In genomic region chr2:183339311-183339710, GRCh38 we compare ENCODE assay signal across 26 cellular contexts.
"Had no signal": no experiment of that assay in that cellular context is flagged by ENCODE, and none has a peak within 500 bp of the region (broad histone marks: within the 10 kb centered on the region; RNA-seq: fewer than 3 reads in every experiment).

No MANE protein-coding gene starts in this region.

- H3K27me3 ChIP-seq: stomach, suprapubic skin, testis, thyroid gland, tibial artery, tibial nerve, transverse colon, upper lobe of left lung, upper lobe of right lung, uterus, vagina had no signal

- H3K9me3 ChIP-seq: testis, thoracic aorta, thyroid gland, uterus, vagina had no signal

- H3K4me3 ChIP-seq: stomach, suprapubic skin, testis, thoracic aorta, thyroid gland, tibial artery, tibial nerve, transverse colon, upper lobe of left lung, upper lobe of right lung, uterus, vagina had no signal

- H3K27ac ChIP-seq: stomach, suprapubic skin, testis, thoracic aorta, thyroid gland, tibial artery, tibial nerve, transverse colon, upper lobe of left lung, upper lobe of right lung, uterus, vagina had no signal

- ATAC-seq: stimulated activated effector memory CD8-positive, alpha-beta T cell treated with anti-CD3 and anti-CD28 coated beads, Interleukin-12 subunit alpha, Interleukin-12 subunit beta, amount 100 ng/mL, for 72 hours; stimulated activated memory B cell treated with anti-CD40 and anti-IgM and Interleukin-4, amounts not matched to agents 10 μg/mL and 1 μg/mL and 100 μg/mL, for 72 hours; stimulated activated naive B cell treated with anti-CD40 and anti-IgM and Interleukin-4, amounts not matched to agents 10 μg/mL and 1 μg/mL and 100 μg/mL, for 72 hours; stimulated activated naive CD8-positive, alpha-beta T cell treated with anti-CD3 and anti-CD28 coated beads, Interleukin-15, amount 100 ng/mL, for 72 hours; upper lobe of right lung had no signal

- FAIRE-seq: urothelium cell line had no signal

- H3K36me3 ChIP-seq: stomach, suprapubic skin, thoracic aorta, thyroid gland, tibial artery, tibial nerve, upper lobe of left lung, upper lobe of right lung, uterus, vagina had no signal

- DNase-seq: stimulated activated CD4-positive, alpha-beta T cell treated with anti-CD3 and anti-CD28 coated beads, Interleukin-2, amount 100 ng/mL, for 48 hours; stimulated activated CD4-positive, alpha-beta T cell treated with anti-CD3 and anti-CD28 coated beads, Interleukin-4, amount 100 ng/mL, for 1 hour; stimulated activated CD4-positive, alpha-beta T cell treated with anti-CD3 and anti-CD28 coated beads, Interleukin-4, amount 100 ng/mL, for 24 hours; stimulated activated CD4-positive, alpha-beta T cell treated with anti-CD3 and anti-CD28 coated beads, Interleukin-4, amount 100 ng/mL, for 4 hours; stimulated activated CD8-positive, alpha-beta memory T cell treated with anti-CD3 and anti-CD28 coated beads, Interleukin-4, amount 100 ng/mL, for 48 hours; stimulated activated naive B cell treated with anti-CD40 and anti-IgM and Interleukin-4, amounts not matched to agents 10 μg/mL and 1 μg/mL and 100 μg/mL, for 72 hours; stimulated activated naive CD4-positive, alpha-beta T cell; stimulated activated naive CD4-positive, alpha-beta T cell treated with Interleukin-2 at 50 U/mL for 16 hours; stimulated activated naive CD8-positive, alpha-beta T cell treated with anti-CD3 and anti-CD28 coated beads, Interleukin-15, amount 100 ng/mL, for 72 hours; stomach; substantia nigra; testis; thyroid gland; tibial artery; transverse colon; trophoblast cell; upper lobe of left lung; upper lobe of right lung; uterus had no signal

- H3K4me1 ChIP-seq: stomach, suprapubic skin, testis, thyroid gland, tibial artery, tibial nerve, transverse colon, upper lobe of left lung, upper lobe of right lung, uterus, vagina had no signal
